ENCODE assay signal across 1 cellular context in genomic region chr6:162868397-162868796, GRCh38.
TF ChIP-seq lines count a peak whose summit lies in the region.

No MANE protein-coding gene starts in this region.

TF ChIP-seq in WTC11, 78 proteins besides CTCF, POLR2A, EP300 and RAD21 (continued from another document):
- TF ChIP-seq STAT6 (CRISPR knock-in tag; conservative IDR thresholded peaks at IDR 0.05; ENCODE audit: low read depth): no peak
- no peak for TF ChIP-seq AFF4 (CRISPR knock-in tag; IDR thresholded peaks at IDR 0.05; ENCODE audit: borderline replicate concordance)
- TF ChIP-seq PREB (CRISPR knock-in tag; IDR thresholded peaks at IDR 0.05; ENCODE audit: borderline replicate concordance): no peak
- TF ChIP-seq EMX1 (CRISPR knock-in tag; IDR thresholded peaks at IDR 0.05): no peak
- TF ChIP-seq SP1 (CRISPR knock-in tag; conservative IDR thresholded peaks at IDR 0.05): no peak
- TF ChIP-seq CDX4 (CRISPR knock-in tag; IDR thresholded peaks at IDR 0.05; ENCODE audit: borderline replicate concordance): no peak
TF ChIP-seq in WTC11: peak in this region for 0.
